9 cellular contexts compared by ENCODE assay signal in the genomic region with DNA sequence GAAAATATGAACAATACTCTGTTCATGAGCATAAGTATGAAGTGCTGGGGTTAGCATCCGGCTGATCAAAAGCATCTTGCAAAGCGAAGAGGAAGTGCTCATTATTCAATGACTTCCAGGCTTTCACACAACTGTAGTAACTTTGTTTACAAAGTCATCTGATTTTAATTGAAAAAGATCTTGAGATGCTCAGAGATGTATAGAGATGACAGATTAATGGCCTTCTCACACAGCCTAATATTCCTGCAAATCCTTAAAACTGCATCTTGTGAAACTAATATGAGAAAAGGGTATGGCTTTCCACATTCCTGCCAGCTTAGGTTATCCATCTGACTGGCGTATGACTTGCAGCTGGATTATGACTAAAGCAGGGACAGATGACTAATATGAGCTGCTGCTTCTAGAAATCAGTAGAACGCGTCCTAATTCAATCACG.
DNase-seq lines count a peak whose midpoint lies in the region; ATAC-seq and TF ChIP-seq lines count a peak whose summit lies in the region.
"Had no signal": no experiment of that assay in that cellular context is flagged by ENCODE, and none has a peak within 500 bp of the region (broad histone marks: within the 10 kb centered on the region; RNA-seq: fewer than 3 reads in every experiment).

No MANE protein-coding gene starts in this region.

- H3K79me2 ChIP-seq in Loucy (ENCODE audit: insufficient read depth, low read length) = no peaks in the 10 kb centered on the region

- H3F3A ChIP-seq in Loucy (ENCODE audit: low read depth) = no peaks in the 10 kb centered on the region

- peak overlapping the region; percentile 21; the same call in 1 of the 2 replicates for H2AFZ ChIP-seq in Loucy (ENCODE audit: low read length)

- intact Hi-C loops in mucosa of descending colon (cut with DNase I, micrococcal nuclease) = no loop called here

- no peak overlapping the region for H3K9ac ChIP-seq in Loucy (ENCODE audit: low read depth, low read length, poor library complexity, severe bottlenecking)
- H3K9ac ChIP-seq: KMS-11 had no signal

- H3K36me3 ChIP-seq in Loucy (ENCODE audit: insufficient read depth, low read length) (no peaks in the 10 kb centered on the region), mucosa of descending colon (ENCODE audit: low read depth) (no peaks in the 10 kb centered on the region)

- in situ Hi-C loops in G401 (cut with HindIII; ENCODE audit: low sequenced_read_pairs) = no loop called here

- peak; percentile 46 for ATAC-seq in mucosa of descending colon
- ATAC-seq in HG02970 (IDR thresholded peaks at IDR 0.05; ENCODE audit: low FRiP score, unreplicated experiment) = no peak
- ATAC-seq in GM18517 (IDR thresholded peaks at IDR 0.05; ENCODE audit: unreplicated experiment) = no peak

- H3K4me2 ChIP-seq in Loucy (ENCODE audit: low read depth, low read length, poor library complexity, severe bottlenecking) = no peak overlapping the region
- H3K4me2 ChIP-seq: KMS-11 had no signal

- H4K20me1 ChIP-seq in Loucy (ENCODE audit: insufficient read depth, low read length, poor library complexity, severe bottlenecking) = no peaks in the 10 kb centered on the region

- TF ChIP-seq CTCF in Loucy (conservative IDR thresholded peaks at IDR 0.05; ENCODE audit: low read length) = no peak
- no peak for TF ChIP-seq CTCF in mucosa of descending colon (IDR thresholded peaks at IDR 0.05)

- no peaks in the 10 kb centered on the region for H3K27me3 ChIP-seq in Loucy (ENCODE audit: insufficient read depth, low read length, poor library complexity, severe bottlenecking)

- H3K4me3 ChIP-seq in Loucy (ENCODE audit: low read length, poor library complexity, severe bottlenecking) = no peak overlapping the region
- H3K4me3 ChIP-seq in mucosa of descending colon = no peak overlapping the region

- H3K9me3 ChIP-seq in Loucy (ENCODE audit: insufficient read depth, low read depth, low read length) (peaks cover 4% of the 10 kb centered on the region; the same call in 1 of the 2 replicates), mucosa of descending colon (no peaks in the 10 kb centered on the region)

- no peaks in the 10 kb centered on the region for H3K9me2 ChIP-seq in Loucy (replicated peaks; ENCODE audit: low read depth, low read length)

- peak; percentile 79 for DNase-seq in AG20443 (ENCODE audit: low spot score)
- DNase-seq in central memory CD4-positive, alpha-beta T cell = peak; percentile 3
- no peak for DNase-seq in mucosa of descending colon
- no peak for DNase-seq in activated T-cell treated with anti-CD3 and anti-CD28 coated beads for 4 hours
- DNase-seq in G401 (ENCODE audit: low spot score) = no peak

- H3K4me1 ChIP-seq in Loucy (ENCODE audit: insufficient read depth, low read length, poor library complexity, severe bottlenecking) (peaks cover 3% of the 10 kb centered on the region), mucosa of descending colon (ENCODE audit: low read depth) (no peaks in the 10 kb centered on the region)

Comparison
In these comparisons a context has a peak if more than half of its experiments do, and no peak if none do; other contexts are left out.
1. DNase-seq: peak in AG20443 (single experiment) and central memory CD4-positive, alpha-beta T cell (single experiment); none in mucosa of descending colon (0 of 3), activated T-cell treated with anti-CD3 and anti-CD28 coated beads for 4 hours (single experiment) and G401 (single experiment).